20 cellular contexts compared by ENCODE assay signal in genomic region chr1:175629318-175629694, GRCh38.
"Had no signal": no experiment of that assay in that cellular context is flagged by ENCODE, and none has a peak within 500 bp of the region (broad histone marks: within the 10 kb centered on the region; RNA-seq: fewer than 3 reads in every experiment).

No MANE protein-coding gene starts in this region.

- DNase-seq: activated CD4-positive, alpha-beta memory T cell treated with anti-CD3 and anti-CD28 coated beads, Interleukin-2, amount 10 ng/mL, durations not matched to agents 7 days and 5 days; activated CD4-positive, alpha-beta T cell treated with anti-CD3 and anti-CD28 coated beads for 48 hours; activated CD4-positive, CD25-positive, alpha-beta regulatory T cell; activated CD8-positive, alpha-beta memory T cell treated with anti-CD3 and anti-CD28 coated beads, Interleukin-2, amount 10 ng/mL, durations not matched to agents 7 days and 5 days; effector CD8-positive, alpha-beta T cell; immature natural killer cell; mesenchymal stem cell; naive B cell; ovary; right lobe of liver; small intestine; stimulated activated CD4-positive, alpha-beta T cell treated with anti-CD3 and anti-CD28 coated beads, Interleukin-15, amount 100 ng/mL, for 24 hours; stimulated activated CD4-positive, alpha-beta T cell treated with anti-CD3 and anti-CD28 coated beads, Interleukin-4, amount 100 ng/mL, for 1 hour; stomach had no signal

- H3K27me3 ChIP-seq: cardiac muscle cell, esophagus muscularis mucosa, heart right ventricle, ovary, right lobe of liver, stomach, testis had no signal

- ATAC-seq: activated CD8-positive, alpha-beta memory T cell treated with anti-CD3 and anti-CD28 coated beads, Interleukin-2, amount 10 ng/mL, durations not matched to agents 7 days and 5 days; heart right ventricle; mucosa of descending colon; psoas muscle; right lobe of liver had no signal

- H3K36me3 ChIP-seq: cardiac muscle cell, esophagus muscularis mucosa, heart right ventricle, ovary, right lobe of liver, stomach had no signal

- H3K4me3 ChIP-seq: cardiac muscle cell, esophagus muscularis mucosa, heart right ventricle, mucosa of descending colon, ovary, psoas muscle, right lobe of liver, stomach, testis had no signal

- H3K27ac ChIP-seq: esophagus muscularis mucosa, heart right ventricle, ovary, psoas muscle, right lobe of liver, stomach, testis had no signal

- H3K9me3 ChIP-seq: esophagus muscularis mucosa, mucosa of descending colon, ovary, psoas muscle, right lobe of liver, testis had no signal

- H3K4me1 ChIP-seq: esophagus muscularis mucosa, heart right ventricle, psoas muscle, stomach, testis had no signal
